ENCODE assay signal across 8 cellular contexts in genomic region chr16:56932588-56933265, GRCh38. TPM values are rescaled to one million over a fixed set of nuclear protein-coding genes. Genes with fewer than 3 reads are reported as not detected.
DNase-seq lines count a peak whose midpoint lies in the region; ATAC-seq, FAIRE-seq and TF ChIP-seq lines count a peak whose summit lies in the region.

No MANE protein-coding gene starts in this region.

- ATAC-seq in body of pancreas (peak; percentile 55), HG03457 (IDR thresholded peaks at IDR 0.05; ENCODE audit: unreplicated experiment) (no peak)

- peak; percentile 80 for FAIRE-seq in GM12891 (lab: Jason Lieb, UNC)

- peak overlapping the region; percentile 76 to 95 for H3K4me3 ChIP-seq in body of pancreas

- TF ChIP-seq POLR2A in GM12891 (IDR thresholded peaks at IDR 0.05; ENCODE audit: low read depth, low read length) (no peak), body of pancreas (IDR thresholded peaks at IDR 0.05) (peak; percentile 76 to 89 (median 89))

- H3K27ac ChIP-seq in body of pancreas: peak overlapping the region; percentile 97 to 99 (median 98)

- H3K27me3 ChIP-seq in body of pancreas: no peaks in the 10 kb centered on the region

- in situ Hi-C loops in KBM-7 (cut with MboI; ENCODE audit: low pct_unique_long_range_greater_than_20kb, low sequenced_read_pairs): no loop called here

- 0% methylated on average over 6 to 26 of the region's 26 CpGs for WGBS in body of pancreas, 2 donors

- intact Hi-C loops in body of pancreas (cut with DNase I): no loop called here

- H3K36me3 ChIP-seq in body of pancreas (replicated peaks in 1 of 2; ENCODE audit: insufficient read depth in 1 of 2, low read depth in 2 of 2): peaks cover 3 to 4% of the 10 kb centered on the region in 2 donors

- no peaks in the 10 kb centered on the region for H3K9me3 ChIP-seq in body of pancreas

- H3K4me1 ChIP-seq in body of pancreas: peaks cover 44% of the 10 kb centered on the region

- peak; percentile 75 for DNase-seq in A172 (ENCODE audit: low spot score)
- no peak for DNase-seq in GM12891 (ENCODE audit: insufficient read length, low spot score)
- DNase-seq in KBM-7: peak; percentile 60
- peak; percentile 45 for DNase-seq in SKM-1 (lab: John Stamatoyannopoulos, UW; ENCODE audit: unreplicated experiment)
- DNase-seq in body of pancreas: peak; percentile 78 to 92 (median 86)
- peak; percentile 65 to 81 for DNase-seq in hippocampal formation (lab: John Stamatoyannopoulos, UW)
- peak; percentile 84 for DNase-seq in putamen (ENCODE audit: low spot score)

- TF ChIP-seq CTCF in body of pancreas (IDR thresholded peaks at IDR 0.05): no peak

TF ChIP-seq in GM12891, 5 proteins besides CTCF, POLR2A, EP300 and RAD21:
- no peak; the same call in 1 of the 2 replicates for TF ChIP-seq SPI1 (IDR thresholded peaks at IDR 0.05; ENCODE audit: low read depth, low read length)
- no peak for TF ChIP-seq TAF1 (IDR thresholded peaks at IDR 0.05; ENCODE audit: low read depth, low read length)
- no peak for TF ChIP-seq POU2F2 (IDR thresholded peaks at IDR 0.05; ENCODE audit: low read depth, low read length)
- peak; percentile 59; the same call in 1 of the 2 replicates for TF ChIP-seq POLR2AphosphoS5 (IDR thresholded peaks at IDR 0.05; ENCODE audit: low read depth, low read length)

RNA-seq across cellular contexts. Expression of gene HERPUD1, which starts 0.8 kb away (rescaled TPM):
- 35.0 and 55.6 TPM in 2 replicates for total RNA-seq in A172 (2014; rRNA removed; shearing (Covaris generic))
- polyA plus RNA-seq in GM12891 (2012; ENCODE audit: low read depth, missing spikeins): 92.3 TPM
- total RNA-seq in body of pancreas: 100 to 1,000 TPM; 211 to 293 TPM

RNA-seq across cellular contexts. Expression of gene CETP, which starts 29.0 kb away (rescaled TPM):
- not detected in 2 replicates for total RNA-seq in A172 (2014; rRNA removed; shearing (Covaris generic))
- 7.3 TPM for polyA plus RNA-seq in GM12891 (2012; ENCODE audit: low read depth, missing spikeins)
- under 1 TPM in 1 of 2 donors, not detected in 1; 0.66 TPM for total RNA-seq in body of pancreas

RNA-seq across cellular contexts. Expression of gene NLRC5, which starts 56.6 kb away (rescaled TPM):
- total RNA-seq in A172 (2014; rRNA removed; shearing (Covaris generic)): 15.0 and 20.2 TPM in 2 replicates
- polyA plus RNA-seq in GM12891 (2012; ENCODE audit: low read depth, missing spikeins): 44.7 TPM
- 10 to 100 TPM in 1 of 2 donors, 1 to 10 TPM in 1; 8.3 to 23.4 TPM for total RNA-seq in body of pancreas
